12 cellular contexts compared by ENCODE assay signal in genomic region chr2:64325477-64325851, GRCh38.
DNase-seq lines count a peak whose midpoint lies in the region; ATAC-seq and TF ChIP-seq lines count a peak whose summit lies in the region.
"Had no signal": no experiment of that assay in that cellular context is flagged by ENCODE, and none has a peak within 500 bp of the region (broad histone marks: within the 10 kb centered on the region; RNA-seq: fewer than 3 reads in every experiment).

No MANE protein-coding gene starts in this region.

- no peaks in the 10 kb centered on the region for H3K9me3 Mint-ChIP-seq in activated naive CD4-positive, alpha-beta T cell treated with anti-CD3 and anti-CD28 coated beads for 36 hours
- H3K9me3 Mint-ChIP-seq in stimulated activated naive CD8-positive, alpha-beta T cell treated with anti-CD3 and anti-CD28 coated beads, Interleukin-15, Interleukin-2, amounts not matched to agents 100 ng/mL and 50 ng/mL, for 24 hours = no peaks in the 10 kb centered on the region

- CTCF ChIA-PET in activated naive CD4-positive, alpha-beta T cell treated with anti-CD3 and anti-CD28 coated beads for 36 hours (lab: Charles Lee) = interaction anchor here (0.8 to 8.5 kb wide), 11 partner anchors 18 to 341 kb away, joined by 3 to 350 read pairs (median 4); no protein-coding TSS in a partner anchor

- TF ChIP-seq EP300 in ovary (IDR thresholded peaks at IDR 0.05) = no peak

- H3K36me3 ChIP-seq in ovary = no peaks in the 10 kb centered on the region
- H3K36me3 ChIP-seq: sigmoid colon had no signal

- H3K9me3 ChIP-seq in ovary = no peaks in the 10 kb centered on the region
- H3K9me3 ChIP-seq: sigmoid colon had no signal

- no peak for TF ChIP-seq POLR2A in ovary (IDR thresholded peaks at IDR 0.05)

- peak overlapping the region; percentile 38 for H3K4me3 Mint-ChIP-seq in activated naive CD4-positive, alpha-beta T cell treated with anti-CD3 and anti-CD28 coated beads for 36 hours
- H3K4me3 Mint-ChIP-seq in stimulated activated naive CD8-positive, alpha-beta T cell treated with anti-CD3 and anti-CD28 coated beads, Interleukin-15, Interleukin-2, amounts not matched to agents 100 ng/mL and 50 ng/mL, for 24 hours = peak overlapping the region; percentile 75

- no peaks in the 10 kb centered on the region for H3K27me3 ChIP-seq in ovary
- H3K27me3 ChIP-seq: sigmoid colon had no signal

- intact Hi-C loops in activated naive CD4-positive, alpha-beta T cell treated with anti-CD3 and anti-CD28 coated beads for 36 hours (cut with micrococcal nuclease) = loop anchor here (1.0 to 5.0 kb wide), 4 partner anchors 30 to 463 kb away; no protein-coding TSS in a partner anchor
- intact Hi-C loops in ovary (cut with DNase I) = loop anchor here in 1 of 4 donors (10.0 kb wide), 1 partner anchor 281 kb away; no protein-coding TSS in a partner anchor

- peak; percentile 49 for DNase-seq in activated naive CD4-positive, alpha-beta T cell treated with anti-CD3 and anti-CD28 coated beads for 36 hours
- no peak for DNase-seq in activated naive CD4-positive, alpha-beta T cell treated with Interleukin-2 at 50 U/mL for 16 hours
- peak; percentile 21 for DNase-seq in activated naive CD4-positive, alpha-beta T cell treated with anti-CD3 and anti-CD28 coated beads, Interleukin-2, amount 50 U/mL, for 16 hours
- DNase-seq in ovary (no peak), NK-92 (lab: John Stamatoyannopoulos, UW; ENCODE audit: unreplicated experiment) (no peak)
- DNase-seq: erythroblast, NCI-H2107, Right ventricle myocardium superior, sigmoid colon had no signal

- H3K36me3 Mint-ChIP-seq in activated naive CD4-positive, alpha-beta T cell treated with anti-CD3 and anti-CD28 coated beads for 36 hours (ENCODE audit: low read depth) = no peaks in the 10 kb centered on the region
- no peaks in the 10 kb centered on the region for H3K36me3 Mint-ChIP-seq in stimulated activated naive CD8-positive, alpha-beta T cell treated with anti-CD3 and anti-CD28 coated beads, Interleukin-15, Interleukin-2, amounts not matched to agents 100 ng/mL and 50 ng/mL, for 24 hours (ENCODE audit: low read depth)

- no peak overlapping the region for H3K4me3 ChIP-seq in ovary
- H3K4me3 ChIP-seq: sigmoid colon had no signal

- peak overlapping the region; percentile 93 for H3K27ac Mint-ChIP-seq in activated naive CD4-positive, alpha-beta T cell treated with anti-CD3 and anti-CD28 coated beads for 36 hours
- H3K27ac Mint-ChIP-seq in stimulated activated naive CD8-positive, alpha-beta T cell treated with anti-CD3 and anti-CD28 coated beads, Interleukin-15, Interleukin-2, amounts not matched to agents 100 ng/mL and 50 ng/mL, for 24 hours = peak overlapping the region; percentile 98

- no peaks in the 10 kb centered on the region for H3K27me3 Mint-ChIP-seq in activated naive CD4-positive, alpha-beta T cell treated with anti-CD3 and anti-CD28 coated beads for 36 hours (ENCODE audit: low read depth)
- peaks cover 10% of the 10 kb centered on the region for H3K27me3 Mint-ChIP-seq in stimulated activated naive CD8-positive, alpha-beta T cell treated with anti-CD3 and anti-CD28 coated beads, Interleukin-15, Interleukin-2, amounts not matched to agents 100 ng/mL and 50 ng/mL, for 24 hours

- H3K4me1 ChIP-seq in ovary (ENCODE audit: insufficient read depth) = peaks cover 3% of the 10 kb centered on the region

- TF ChIP-seq CTCF in ovary (IDR thresholded peaks at IDR 0.05) = no peak

- peaks cover 44% of the 10 kb centered on the region for H3K4me1 Mint-ChIP-seq in activated naive CD4-positive, alpha-beta T cell treated with anti-CD3 and anti-CD28 coated beads for 36 hours (ENCODE audit: low read depth)
- H3K4me1 Mint-ChIP-seq in stimulated activated naive CD8-positive, alpha-beta T cell treated with anti-CD3 and anti-CD28 coated beads, Interleukin-15, Interleukin-2, amounts not matched to agents 100 ng/mL and 50 ng/mL, for 24 hours (ENCODE audit: low read depth) = peaks cover 50% of the 10 kb centered on the region

- ATAC-seq in HG03432 (IDR thresholded peaks at IDR 0.05; ENCODE audit: unreplicated experiment) = peak; percentile 3
- ATAC-seq in HG03139 (IDR thresholded peaks at IDR 0.05; ENCODE audit: unreplicated experiment) = no peak

- H3K27ac ChIP-seq in ovary = no peak overlapping the region
- H3K27ac ChIP-seq: sigmoid colon had no signal

Comparison
In these comparisons a context has a peak if more than half of its experiments do, and no peak if none do; other contexts are left out.
1. DNase-seq: peak in activated naive CD4-positive, alpha-beta T cell treated with anti-CD3 and anti-CD28 coated beads for 36 hours (single experiment) and activated naive CD4-positive, alpha-beta T cell treated with anti-CD3 and anti-CD28 coated beads, Interleukin-2, amount 50 U/mL, for 16 hours (single experiment); none in activated naive CD4-positive, alpha-beta T cell treated with Interleukin-2 at 50 U/mL for 16 hours (single experiment), ovary (0 of 5) and NK-92 (single experiment).